12 cellular contexts compared by ENCODE assay signal in the genomic region with DNA sequence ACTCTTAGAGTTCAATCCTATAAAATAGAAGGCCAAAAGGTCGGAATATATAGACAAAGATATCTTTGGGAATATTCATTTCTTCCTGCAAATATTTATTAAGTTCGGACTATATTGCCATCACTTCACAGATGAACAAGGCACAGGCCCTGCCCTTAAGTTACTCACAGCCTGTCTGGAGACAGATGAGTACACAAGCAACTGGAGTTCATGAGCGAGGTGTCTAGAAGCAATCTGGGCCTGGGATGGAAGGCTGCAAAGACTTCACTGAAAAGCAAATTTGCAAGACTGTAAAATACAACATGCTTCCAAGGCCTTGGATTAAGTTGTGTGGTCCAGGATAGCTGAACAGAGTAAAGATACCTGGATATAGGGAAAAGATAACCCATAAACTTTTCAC. TPM values are rescaled to one million over a fixed set of nuclear protein-coding genes. Genes with fewer than 3 reads are reported as not detected.
DNase-seq lines count a peak whose midpoint lies in the region; ATAC-seq and TF ChIP-seq lines count a peak whose summit lies in the region.
"Had no signal": no experiment of that assay in that cellular context is flagged by ENCODE, and none has a peak within 500 bp of the region (broad histone marks: within the 10 kb centered on the region; RNA-seq: fewer than 3 reads in every experiment).

No MANE protein-coding gene starts in this region.

- H3K9me2 ChIP-seq in PC-3 (replicated peaks; ENCODE audit: low read length): no peaks in the 10 kb centered on the region

- CTCF ChIA-PET in PC-3 (lab: Charles Lee): interaction anchor here (0.7 kb wide), 1 partner anchor 10 kb away, joined by 3 read pairs; no protein-coding TSS in a partner anchor

- peak overlapping the region; percentile 99 for H3K27ac ChIP-seq in PC-3 (ENCODE audit: low read length)

- H3K27ac Mint-ChIP-seq in central memory CD8-positive, alpha-beta T cell (ENCODE audit: low read depth): peak overlapping the region; percentile 95
- H3K27ac Mint-ChIP-seq in osteocyte (ENCODE audit: unreplicated experiment): peak overlapping the region; percentile 98

- no peaks in the 10 kb centered on the region for H3K9me3 Mint-ChIP-seq in central memory CD8-positive, alpha-beta T cell
- no peaks in the 10 kb centered on the region for H3K9me3 Mint-ChIP-seq in osteocyte (ENCODE audit: unreplicated experiment)

- peak overlapping the region; percentile 88 for H3K9ac ChIP-seq in PC-3 (ENCODE audit: low read length)

- H3K4me1 ChIP-seq in PC-3 (ENCODE audit: insufficient read depth, low read length) (peaks cover 45% of the 10 kb centered on the region), BE2C (peaks cover 29% of the 10 kb centered on the region)
- H3K4me1 ChIP-seq: prostate gland had no signal

- peak overlapping the region; percentile 91 for H3K4me2 ChIP-seq in PC-3 (ENCODE audit: low read length)

- H2AFZ ChIP-seq in PC-3 (ENCODE audit: low read length): peak overlapping the region; percentile 7; the same call in 1 of the 2 replicates

- peak; percentile 46 for ATAC-seq in PC-3
- ATAC-seq in central memory CD8-positive, alpha-beta T cell (replicated peaks; ENCODE audit: extremely low read depth, poor library complexity, severe bottlenecking): no peak

- H3K4me3 ChIP-seq in GM12865 (ENCODE audit: low read depth, low read length) (peak overlapping the region; percentile 94), PC-3 (ENCODE audit: low read length) (peak overlapping the region; percentile 66), BE2C (ENCODE audit: low read depth, low read length) (no peak overlapping the region)
- H3K4me3 ChIP-seq: prostate gland had no signal

- H3K27me3 Mint-ChIP-seq in central memory CD8-positive, alpha-beta T cell: no peaks in the 10 kb centered on the region
- H3K27me3 Mint-ChIP-seq in osteocyte (ENCODE audit: unreplicated experiment): no peaks in the 10 kb centered on the region

- H3K4me3 Mint-ChIP-seq in central memory CD8-positive, alpha-beta T cell: peak overlapping the region; percentile 94
- H3K4me3 Mint-ChIP-seq in osteocyte (ENCODE audit: unreplicated experiment): no peak overlapping the region

- no peaks in the 10 kb centered on the region for H3K9me3 ChIP-seq in PC-3 (ENCODE audit: low read length)
- H3K9me3 ChIP-seq in BE2C: no peaks in the 10 kb centered on the region
- H3K9me3 ChIP-seq: prostate gland had no signal

- no peaks in the 10 kb centered on the region for H3K27me3 ChIP-seq in PC-3 (ENCODE audit: low read length)
- no peaks in the 10 kb centered on the region for H3K27me3 ChIP-seq in BE2C

- no peak for TF ChIP-seq CTCF in GM12865 (IDR thresholded peaks at IDR 0.05; ENCODE audit: insufficient read depth, low read depth, low read length, missing control alignments)
- TF ChIP-seq CTCF in PC-3 (conservative IDR thresholded peaks at IDR 0.05; ENCODE audit: low read depth, low read length): no peak
- no peak for TF ChIP-seq CTCF in osteocyte (IDR thresholded peaks at IDR 0.05)
- TF ChIP-seq CTCF in BE2C (IDR thresholded peaks at IDR 0.05; ENCODE audit: low read depth, low read length): no peak

- H3F3A ChIP-seq in PC-3 (ENCODE audit: low read length, unreplicated experiment): peaks cover 11% of the 10 kb centered on the region

- POLR2A ChIA-PET in PC-3 (lab: Charles Lee; ENCODE audit: unreplicated experiment): interaction anchor here (1.2 kb wide), 1 partner anchor 77 kb away, joined by 6 read pairs; no protein-coding TSS in a partner anchor

- BruUV-seq in PC-3 (replicated peaks; lab: Mats Ljungman, UMichigan): no TSS peak

- peaks cover 27% of the 10 kb centered on the region for H3K36me3 Mint-ChIP-seq in central memory CD8-positive, alpha-beta T cell (ENCODE audit: insufficient read depth)
- no peaks in the 10 kb centered on the region for H3K36me3 Mint-ChIP-seq in osteocyte (ENCODE audit: unreplicated experiment)

- H3K79me2 ChIP-seq in PC-3 (ENCODE audit: low read length): peaks cover 15% of the 10 kb centered on the region

- intact Hi-C loops in PC-3 (cut with micrococcal nuclease): loop anchor here (2.0 kb wide), 2 partner anchors 33 to 143 kb away; no protein-coding TSS in a partner anchor

- no peak for DNase-seq in GM12865 (ENCODE audit: low read depth)
- peak; percentile 46 for DNase-seq in PC-3
- DNase-seq in central memory CD8-positive, alpha-beta T cell (ENCODE audit: low spot score in 2 of 2): no peak
- DNase-seq in osteocyte (ENCODE audit: extremely low spot score, unreplicated experiment): no peak
- no peak for DNase-seq in T1000 (lab: John Stamatoyannopoulos, UW)
- DNase-seq in BE2C: no peak
- DNase-seq in NCI-H2196 treated with DMSO at 0.1 percent for 48 hours (lab: John Stamatoyannopoulos, UW; ENCODE audit: unreplicated experiment): no peak
- DNase-seq in anterior cingulate cortex (lab: John Stamatoyannopoulos, UW): no peak
- DNase-seq: amygdala, NCI-H2081, SW 1271 had no signal

- peaks cover 61% of the 10 kb centered on the region for H3K4me1 Mint-ChIP-seq in central memory CD8-positive, alpha-beta T cell
- H3K4me1 Mint-ChIP-seq in osteocyte (ENCODE audit: unreplicated experiment): peaks cover 53% of the 10 kb centered on the region

- no peaks in the 10 kb centered on the region for H4K20me1 ChIP-seq in PC-3 (ENCODE audit: low read length)

- H3K36me3 ChIP-seq in PC-3 (ENCODE audit: low read depth, low read length) (no peaks in the 10 kb centered on the region), BE2C (no peaks in the 10 kb centered on the region)
- H3K36me3 ChIP-seq: prostate gland had no signal

RNA-seq across cellular contexts. Expression of a gene that starts 56.7 kb away (rescaled TPM):
- total RNA-seq in PC-3 (2014; rRNA removed) (3.9 and 7.8 TPM in 2 replicates), osteocyte (10.4 and 10.6 TPM in 2 replicates)
- 1.5 TPM for polyA plus RNA-seq in BE2C (2012; ENCODE audit: insufficient read depth, insufficient read length, low read depth)
